8 cellular contexts compared by ENCODE assay signal in the genomic region with DNA sequence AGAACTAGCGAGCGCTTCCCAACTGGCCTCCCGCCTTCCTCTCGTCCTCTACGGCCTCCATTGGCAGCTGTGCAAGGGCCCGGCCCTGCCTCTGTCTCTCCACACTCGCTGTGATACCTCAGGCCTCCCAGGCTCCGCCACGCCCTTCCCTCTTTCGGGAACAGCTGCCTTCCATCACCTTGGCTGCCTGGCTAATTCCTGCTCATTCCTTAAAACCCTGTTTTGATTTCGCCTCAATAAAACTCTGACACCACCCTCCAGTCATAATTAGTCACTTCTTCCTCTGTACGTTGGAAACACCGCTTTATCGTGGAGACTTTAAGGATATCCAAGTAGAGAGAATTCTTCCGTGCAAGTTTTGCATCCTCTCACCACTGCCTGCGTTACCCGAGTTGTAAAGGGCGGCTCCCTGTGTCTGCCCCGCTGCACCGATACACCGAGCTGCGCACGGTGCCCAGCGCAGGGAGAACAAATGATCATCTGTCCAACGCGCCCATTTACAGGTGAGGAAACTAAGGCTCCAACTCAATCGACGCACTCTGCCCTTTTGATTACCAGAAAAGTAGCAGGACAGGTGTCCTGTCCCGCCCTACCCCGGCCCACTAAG.
DNase-seq lines count a peak whose midpoint lies in the region; ATAC-seq and TF ChIP-seq lines count a peak whose summit lies in the region.

No MANE protein-coding gene starts in this region.

- DNase-seq in DMS53 treated with DMSO at 0.1 percent for 48 hours (lab: John Stamatoyannopoulos, UW; ENCODE audit: unreplicated experiment) = peak; percentile 19
- no peak for DNase-seq in activated B cell treated with CpG ODN at 0.5 μM for 24 hours
- DNase-seq in thoracic aorta (ENCODE audit: low spot score) = no peak
- DNase-seq in NCI-H446 treated with DMSO at 0.1 percent for 48 hours (lab: John Stamatoyannopoulos, UW) = no peak
- DNase-seq in NCI-H345 treated with DMSO at 0.1 percent for 48 hours (lab: John Stamatoyannopoulos, UW; ENCODE audit: unreplicated experiment) = no peak
- no peak for DNase-seq in NCI-H82 treated with DMSO at 0.1 percent for 48 hours (lab: John Stamatoyannopoulos, UW; ENCODE audit: unreplicated experiment)

- POLR2A ChIA-PET in activated B cell treated with CpG ODN at 0.5 μM for 24 hours (lab: Charles Lee) = interaction anchor here (2.5 to 3.1 kb wide), 2 partner anchors 40 to 42 kb away, joined by 9 to 23 read pairs; no protein-coding TSS in a partner anchor

- H3K4me1 Mint-ChIP-seq in activated B cell treated with CpG ODN at 0.5 μM for 24 hours = peaks cover 24% of the 10 kb centered on the region

- H3K36me3 ChIP-seq in thoracic aorta = no peaks in the 10 kb centered on the region

- H3K4me1 ChIP-seq in thoracic aorta (ENCODE audit: control insufficient read depth in 1 of 2, low read depth in 2 of 2) = peaks cover 5 to 12% of the 10 kb centered on the region in 2 donors

- H3K9me3 ChIP-seq in iPS-18c (ENCODE audit: control insufficient read depth, insufficient read depth, low read length) = no peaks in the 10 kb centered on the region
- no peaks in the 10 kb centered on the region for H3K9me3 ChIP-seq in thoracic aorta

- no peaks in the 10 kb centered on the region for H3K9me3 Mint-ChIP-seq in activated B cell treated with CpG ODN at 0.5 μM for 24 hours

- intact Hi-C loops in activated B cell treated with CpG ODN at 0.5 μM for 24 hours (cut with micrococcal nuclease) = loop anchor here (2.0 to 5.0 kb wide), 3 partner anchors 92 to 160 kb away; no protein-coding TSS in a partner anchor

- CTCF ChIA-PET in activated B cell treated with CpG ODN at 0.5 μM for 24 hours (lab: Charles Lee) = interaction anchor here (0.9 to 1.9 kb wide), 4 partner anchors 42 to 214 kb away, joined by 4 to 7 read pairs (median 6); no protein-coding TSS in a partner anchor

- peaks cover 4% of the 10 kb centered on the region for H3K27me3 Mint-ChIP-seq in activated B cell treated with CpG ODN at 0.5 μM for 24 hours

- H3K27ac Mint-ChIP-seq in activated B cell treated with CpG ODN at 0.5 μM for 24 hours = peak overlapping the region; percentile 79

- peak overlapping the region; percentile 81 for H3K4me3 Mint-ChIP-seq in activated B cell treated with CpG ODN at 0.5 μM for 24 hours

- TF ChIP-seq CTCF in activated B cell treated with CpG ODN at 0.5 μM for 24 hours (IDR thresholded peaks at IDR 0.05) (no peak), thoracic aorta (IDR thresholded peaks at IDR 0.05) (no peak)

- ATAC-seq in HG02678 (IDR thresholded peaks at IDR 0.05; ENCODE audit: unreplicated experiment) (peak; percentile 7), activated B cell treated with CpG ODN at 0.5 μM for 24 hours (ENCODE audit: low read depth) (no peak), thoracic aorta (ENCODE audit: insufficient number of reproducible peaks, low FRiP score, low read depth) (no peak)

- H3K27ac ChIP-seq in thoracic aorta = no peak overlapping the region

- peaks cover 3% of the 10 kb centered on the region for H3K36me3 Mint-ChIP-seq in activated B cell treated with CpG ODN at 0.5 μM for 24 hours (ENCODE audit: low read depth)

- peaks cover 4% of the 10 kb centered on the region for H3K27me3 ChIP-seq in thoracic aorta (replicated peaks; ENCODE audit: insufficient read depth)

- H3K4me3 ChIP-seq in iPS-18c (ENCODE audit: insufficient read depth, low read depth, low read length) (peak overlapping the region; percentile 32), thoracic aorta (peak overlapping the region; percentile 56)
